Comparison of ENCODE assay signal across 8 cellular contexts in the genomic region with DNA sequence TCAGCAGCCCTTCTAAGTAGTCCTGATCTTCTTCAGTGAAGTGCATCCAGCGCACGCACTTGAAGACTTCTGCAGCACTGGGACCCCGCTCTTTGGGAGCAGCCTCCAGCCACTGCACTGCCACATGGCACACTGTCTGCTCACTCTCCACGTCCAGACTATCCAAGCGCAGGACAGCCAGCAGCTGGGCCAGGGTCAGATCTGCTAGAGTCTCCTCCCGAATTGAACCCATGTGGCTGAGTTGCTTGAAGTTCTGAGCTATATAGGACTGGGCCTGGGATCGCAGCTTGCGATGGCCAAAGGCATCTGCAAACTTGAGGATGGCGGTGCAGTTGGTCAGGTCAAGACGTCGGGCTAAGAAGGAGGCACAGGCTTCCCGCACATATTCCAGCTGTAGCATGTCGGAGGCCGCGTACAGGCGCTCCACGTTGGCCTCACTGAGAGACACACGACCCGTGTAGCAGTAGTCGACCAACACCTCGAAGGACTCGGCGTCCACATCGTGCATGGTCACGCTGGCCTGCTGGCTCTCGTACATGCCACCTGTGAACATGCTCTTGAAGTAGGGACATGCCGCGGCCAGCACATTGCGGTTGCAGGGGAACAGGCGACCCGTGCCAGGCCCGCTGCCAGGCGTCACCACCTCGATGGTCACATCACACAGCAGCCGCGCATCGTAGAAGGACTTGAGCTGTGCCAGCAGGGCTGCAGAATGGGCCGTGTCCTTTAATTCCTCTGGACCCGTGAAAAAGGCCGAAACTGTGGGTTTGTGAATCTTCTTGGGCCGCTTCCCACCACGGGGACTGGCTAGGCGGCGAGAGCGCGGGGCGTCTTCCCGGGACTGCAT. TPM values are rescaled to one million over a fixed set of nuclear protein-coding genes. Genes with fewer than 3 reads are reported as not detected.
DNase-seq lines count a peak whose midpoint lies in the region; ATAC-seq, FAIRE-seq and TF ChIP-seq lines count a peak whose summit lies in the region.
"Not testable (repeated sequence)": the region's sequence is repeated elsewhere in the genome, so short reads cannot be mapped to it uniquely, and the experiment has no call there.

No MANE protein-coding gene starts in this region.

- H3K4me1 Mint-ChIP-seq in activated CD4-positive, alpha-beta T cell treated with anti-CD3 and anti-CD28 coated beads, Interleukin-2, amount 10 ng/mL, durations not matched to agents 7 days and 5 days: peaks cover 44% of the 10 kb centered on the region

- H3K27ac ChIP-seq in dorsolateral prefrontal cortex: peak overlapping the region; percentile 46 to 95 (median 88)
- H3K27ac ChIP-seq in keratinocyte (ENCODE audit: control insufficient read depth, insufficient read depth, low read length): peak overlapping the region; percentile 72
- H3K27ac ChIP-seq in parathyroid adenoma: peak overlapping the region; percentile 49
- peak overlapping the region; percentile 85 for H3K27ac ChIP-seq in vagina

- H3K36me3 Mint-ChIP-seq in activated CD4-positive, alpha-beta T cell treated with anti-CD3 and anti-CD28 coated beads, Interleukin-2, amount 10 ng/mL, durations not matched to agents 7 days and 5 days (ENCODE audit: low read depth): peaks cover 14% of the 10 kb centered on the region

- not testable (repeated sequence) for H3K9me3 Mint-ChIP-seq in activated CD4-positive, alpha-beta T cell treated with anti-CD3 and anti-CD28 coated beads, Interleukin-2, amount 10 ng/mL, durations not matched to agents 7 days and 5 days

- H3K4me2 ChIP-seq in keratinocyte (ENCODE audit: control insufficient read depth, extremely low read depth, insufficient read depth, low read depth, low read length) (peak overlapping the region; percentile 72), parathyroid adenoma (ENCODE audit: low read length) (peak overlapping the region; percentile 82)

- H3K4me3 Mint-ChIP-seq in activated CD4-positive, alpha-beta T cell treated with anti-CD3 and anti-CD28 coated beads, Interleukin-2, amount 10 ng/mL, durations not matched to agents 7 days and 5 days: peak overlapping the region; percentile 89

- DNase-seq in NB4 (ENCODE audit: low read depth) (peak; percentile 39), dorsolateral prefrontal cortex (peak in 2 of 10 donors; percentile 25 to 52)
- not testable (repeated sequence) for DNase-seq in activated CD4-positive, alpha-beta T cell treated with anti-CD3 and anti-CD28 coated beads, Interleukin-2, amount 10 ng/mL, durations not matched to agents 7 days and 5 days; keratinocyte (ENCODE audit: low read depth, low spot score); vagina (ENCODE audit: extremely low spot score in 2 of 2)

- TF ChIP-seq CTCF in NB4 (IDR thresholded peaks at IDR 0.05; ENCODE audit: low read depth, low read length); dorsolateral prefrontal cortex (IDR thresholded peaks at IDR 0.05 in 54 of 56, conservative IDR thresholded peaks at IDR 0.05 in 2 of 56; ENCODE audit: low read depth in 1 of 56, partially characterized antibody in 56 of 56); keratinocyte (optimal IDR thresholded peaks at IDR 0.05 in 1 of 3, IDR thresholded peaks at IDR 0.05 in 1 of 3, conservative IDR thresholded peaks at IDR 0.05 in 1 of 3; ENCODE audit: extremely low read depth in 1 of 3, insufficient read depth in 2 of 3, low read length in 3 of 3); parathyroid adenoma (IDR thresholded peaks at IDR 0.05); vagina (IDR thresholded peaks at IDR 0.05): not testable (repeated sequence)

- H3K4me3 ChIP-seq in NB4 (ENCODE audit: low read depth, low read length) (peak overlapping the region; percentile 87), dorsolateral prefrontal cortex (peak overlapping the region; percentile 54 to 93 (median 82)), keratinocyte (ENCODE audit: control insufficient read depth in 2 of 3, extremely low read depth in 1 of 3, insufficient read depth in 2 of 3, low read depth in 1 of 3, low read length in 3 of 3) (peak overlapping the region; percentile 62 to 78 (median 67)), parathyroid adenoma (ENCODE audit: low read depth, low read length) (peak overlapping the region; percentile 82), vagina (peak overlapping the region; percentile 61 to 65)

- peaks cover 21% of the 10 kb centered on the region for H3K79me2 ChIP-seq in keratinocyte (ENCODE audit: control insufficient read depth, insufficient read depth, low read length)
- H3K79me2 ChIP-seq in parathyroid adenoma: not testable (repeated sequence)

- peak overlapping the region; percentile 93 for H3K27ac Mint-ChIP-seq in activated CD4-positive, alpha-beta T cell treated with anti-CD3 and anti-CD28 coated beads, Interleukin-2, amount 10 ng/mL, durations not matched to agents 7 days and 5 days

- H4K20me1 ChIP-seq in keratinocyte (ENCODE audit: control insufficient read depth, extremely low read depth, insufficient read depth, low read length): not testable (repeated sequence)

- H2AFZ ChIP-seq in keratinocyte (ENCODE audit: control insufficient read depth, low read length) (peak overlapping the region; percentile 93), parathyroid adenoma (peak overlapping the region; percentile 93)

- H3K9me1 ChIP-seq in keratinocyte (ENCODE audit: control insufficient read depth, extremely low read depth, insufficient read depth, low read length): not testable (repeated sequence)

- intact Hi-C loops in dorsolateral prefrontal cortex (cut with DNase I): loop anchor here (1.0 to 5.0 kb wide), 5 partner anchors 55 to 180 kb away; a partner anchor contains a TSS
- intact Hi-C loops in vagina (cut with DNase I): loop anchor here (10.0 kb wide), 1 partner anchor 63 kb away; a partner anchor contains a TSS

- H3K9ac ChIP-seq in keratinocyte (ENCODE audit: control insufficient read depth, extremely low read depth, insufficient read depth, low read length): peak overlapping the region; percentile 78
- H3K9ac ChIP-seq in parathyroid adenoma: not testable (repeated sequence)

- CTCF ChIA-PET in activated CD4-positive, alpha-beta T cell treated with anti-CD3 and anti-CD28 coated beads, Interleukin-2, amount 10 ng/mL, durations not matched to agents 7 days and 5 days (lab: Charles Lee): not testable (repeated sequence)

- H3K27me3 Mint-ChIP-seq in activated CD4-positive, alpha-beta T cell treated with anti-CD3 and anti-CD28 coated beads, Interleukin-2, amount 10 ng/mL, durations not matched to agents 7 days and 5 days: not testable (repeated sequence)

- not testable (repeated sequence) for H3K36me3 ChIP-seq in keratinocyte (ENCODE audit: control insufficient read depth in 2 of 2, extremely low read depth in 1 of 2, insufficient read depth in 2 of 2, low read length in 2 of 2); parathyroid adenoma (ENCODE audit: control insufficient read depth, insufficient read depth, low read length); vagina

- POLR2A ChIA-PET in activated CD4-positive, alpha-beta T cell treated with anti-CD3 and anti-CD28 coated beads, Interleukin-2, amount 10 ng/mL, durations not matched to agents 7 days and 5 days (lab: Charles Lee): not testable (repeated sequence)

- not testable (repeated sequence) for H3K9me3 ChIP-seq in keratinocyte (ENCODE audit: control insufficient read depth, low read depth, low read length); parathyroid adenoma (ENCODE audit: control insufficient read depth, low read length); vagina

- dilution Hi-C loops in keratinocyte (cut with MboI; ENCODE audit: extremely low pct_ligation_motif_present, low sequenced_read_pairs): not testable (repeated sequence)

- FAIRE-seq in keratinocyte (lab: Jason Lieb, UNC): not testable (repeated sequence)

- H3K27me3 ChIP-seq in dorsolateral prefrontal cortex; keratinocyte (ENCODE audit: control insufficient read depth, extremely low read depth, insufficient read depth, low read length); parathyroid adenoma (ENCODE audit: control insufficient read depth, insufficient read depth, low read length); vagina: not testable (repeated sequence)

- ATAC-seq in GM18873 (IDR thresholded peaks at IDR 0.05; ENCODE audit: low FRiP score, unreplicated experiment) (peak; percentile 5), HG02798 (IDR thresholded peaks at IDR 0.05; ENCODE audit: poor library complexity, unreplicated experiment) (peak; percentile 11)

- not testable (repeated sequence) for TF ChIP-seq POLR2A in NB4 (IDR thresholded peaks at IDR 0.05; ENCODE audit: extremely low read depth, insufficient read length); vagina (IDR thresholded peaks at IDR 0.05)

- peaks cover 23% of the 10 kb centered on the region for H3K4me1 ChIP-seq in keratinocyte (ENCODE audit: control insufficient read depth, extremely low read depth, insufficient read depth, low read length)
- not testable (repeated sequence) for H3K4me1 ChIP-seq in parathyroid adenoma
- peaks cover 60% of the 10 kb centered on the region for H3K4me1 ChIP-seq in vagina

RNA-seq across cellular contexts. Expression of a gene that starts 0.7 kb away (rescaled TPM):
- total RNA-seq in activated CD4-positive, alpha-beta T cell treated with anti-CD3 and anti-CD28 coated beads, Interleukin-2, amount 10 ng/mL, durations not matched to agents 7 days and 5 days: 1 to 10 TPM; 6.0 to 6.5 TPM
- total RNA-seq in dorsolateral prefrontal cortex (10 to 100 TPM; 14.9 to 35.1 (median 24.4) TPM), vagina (8.1 TPM)
- 4.1 to 4.9 TPM (median 4.7 TPM) in 3 replicates for polyA plus RNA-seq in keratinocyte
- polyA plus RNA-seq in keratinocyte (2011; ENCODE audit: low read depth): 1.6 TPM
- 2.1 and 3.3 TPM in 2 replicates for polyA plus RNA-seq in keratinocyte (2011; cell fraction: cytosol; rRNA removed)
- polyA plus RNA-seq in keratinocyte (2011; cell fraction: nucleus; rRNA removed): 4.8 and 5.5 TPM in 2 replicates
- polyA plus RNA-seq in keratinocyte (2012; ENCODE audit: low replicate concordance): 2.7 and 5.5 TPM in 2 replicates
- 8.9 to 14.3 TPM (median 11.4 TPM) in 3 replicates for polyA minus RNA-seq in keratinocyte
- polyA minus RNA-seq in keratinocyte (2011; cell fraction: cytosol; rRNA and poly(A)+ RNA removed): 7.5 TPM
- 9.5 and 12.9 TPM in 2 replicates for polyA minus RNA-seq in keratinocyte (2011; cell fraction: nucleus; rRNA and poly(A)+ RNA removed)
